8 cellular contexts compared by ENCODE assay signal in genomic region chr7:28958235-28958945, GRCh38. TPM values are rescaled to one million over a fixed set of nuclear protein-coding genes. Genes with fewer than 3 reads are reported as not detected.
DNase-seq lines count a peak whose midpoint lies in the region; ATAC-seq and TF ChIP-seq lines count a peak whose summit lies in the region.

TSS of gene TRIL (minus strand) at chr7:28958330. CDS start at chr7:28958046, 284 bp downstream.

- peaks cover 72% of the 10 kb centered on the region for H3K27me3 Mint-ChIP-seq in endodermal cell (ENCODE audit: insufficient read depth)

- H3K4me3 ChIP-seq in endodermal cell (ENCODE audit: low read length), result peak within 1 kb of the TSS; percentile 75
- H3K4me3 ChIP-seq in lower lobe of right lung, result peak within 1 kb of the TSS; percentile 57
- peak within 1 kb of the TSS; percentile 27 to 73 (median 69) for H3K4me3 ChIP-seq in subcutaneous abdominal adipose tissue (ENCODE audit: low read depth in 1 of 5, low read length in 5 of 5)

- H3K9me3 ChIP-seq in endodermal cell (ENCODE audit: control insufficient read depth, low read length), result no peaks in the 10 kb centered on the region
- H3K9me3 ChIP-seq in lower lobe of right lung, result no peaks in the 10 kb centered on the region
- no peaks in the 10 kb centered on the region for H3K9me3 ChIP-seq in subcutaneous abdominal adipose tissue (ENCODE audit: control insufficient read depth in 5 of 5, low read length in 5 of 5)

- peak; percentile 19 for TF ChIP-seq CTCF in endodermal cell (conservative IDR thresholded peaks at IDR 0.05)
- no peak for TF ChIP-seq CTCF in lower lobe of right lung (IDR thresholded peaks at IDR 0.05)

- H3K27me3 ChIP-seq in endodermal cell (ENCODE audit: control insufficient read depth, insufficient read depth, low read length, poor library complexity, severe bottlenecking) (peaks cover 28% of the 10 kb centered on the region), lower lobe of right lung (ENCODE audit: low read depth) (peaks cover 38% of the 10 kb centered on the region), subcutaneous abdominal adipose tissue (ENCODE audit: control insufficient read depth in 5 of 5, insufficient read depth in 4 of 5, low read length in 5 of 5) (peaks cover 0 to 9% (median 7%) of the 10 kb centered on the region in 5 donors)

- ATAC-seq in lower lobe of right lung (peak; percentile 46 to 52), GM21786 (IDR thresholded peaks at IDR 0.05; ENCODE audit: unreplicated experiment) (no peak), GM18868 (IDR thresholded peaks at IDR 0.05; ENCODE audit: unreplicated experiment) (no peak)

- peaks cover 27% of the 10 kb centered on the region for H3K4me1 Mint-ChIP-seq in endodermal cell

- DNase-seq in EL, result peak; percentile 53
- peak; percentile 20 for DNase-seq in NCI-H774 (lab: John Stamatoyannopoulos, UW)
- DNase-seq in endodermal cell, result peak; percentile 85
- DNase-seq in lower lobe of right lung, result peak; percentile 84
- DNase-seq in NCI-H1436 (lab: John Stamatoyannopoulos, UW), result no peak

- H3K27ac Mint-ChIP-seq in endodermal cell, result no peak within 1 kb of the TSS

- intact Hi-C loops in lower lobe of right lung (cut with DNase I), result no loop called here

- H3K36me3 Mint-ChIP-seq in endodermal cell (ENCODE audit: low read depth), result no peaks in the 10 kb centered on the region

- H3K4me1 ChIP-seq in endodermal cell (ENCODE audit: control insufficient read depth, insufficient read depth, low read length), result no peaks in the 10 kb centered on the region
- H3K4me1 ChIP-seq in lower lobe of right lung, result peaks cover 54% of the 10 kb centered on the region
- peaks cover 0 to 49% (median 42%) of the 10 kb centered on the region in 5 donors for H3K4me1 ChIP-seq in subcutaneous abdominal adipose tissue (ENCODE audit: control insufficient read depth in 5 of 5, insufficient read depth in 5 of 5, low read length in 5 of 5)

- no peaks in the 10 kb centered on the region for H3K9me3 Mint-ChIP-seq in endodermal cell

- H3K9ac ChIP-seq in endodermal cell (ENCODE audit: extremely low read depth, low read length, poor library complexity, severe bottlenecking) (no peak within 1 kb of the TSS), subcutaneous abdominal adipose tissue (ENCODE audit: low read length in 5 of 5) (peak within 1 kb of the TSS in 3 of 5 donors; percentile 27 to 59 (median 59))

- peak within 1 kb of the TSS; percentile 29 for H3K27ac ChIP-seq in endodermal cell (ENCODE audit: low read depth, low read length)
- peak within 1 kb of the TSS; percentile 74 for H3K27ac ChIP-seq in lower lobe of right lung
- peak within 1 kb of the TSS; percentile 41 for H3K27ac ChIP-seq in subcutaneous abdominal adipose tissue (ENCODE audit: low read depth, low read length)

- H3K36me3 ChIP-seq in endodermal cell (ENCODE audit: control insufficient read depth, insufficient read depth, low read length) (no peaks in the 10 kb centered on the region), lower lobe of right lung (no peaks in the 10 kb centered on the region), subcutaneous abdominal adipose tissue (ENCODE audit: control insufficient read depth in 5 of 5, insufficient read depth in 5 of 5, low read length in 5 of 5) (no peaks in the 10 kb centered on the region)

- peak within 1 kb of the TSS; percentile 60 for H3K4me3 Mint-ChIP-seq in endodermal cell

- WGBS in endodermal cell (ENCODE audit: insufficient coverage in 1 of 2, insufficient read length in 1 of 2), 2 experiments, result 5 to 8% methylated on average over 24 to 65 of the region's 65 CpGs

RNA-seq across cellular contexts. Expression of gene TRIL, which starts in this region (rescaled TPM):
- total RNA-seq in endodermal cell (1 to 10 TPM; 1.6 to 3.3 TPM), lower lobe of right lung (6.4 TPM)
- polyA plus RNA-seq in endodermal cell (2013, experiment 1 of 2), result 17.3 TPM
- polyA plus RNA-seq in endodermal cell (2013, experiment 2 of 2), result 19.1 TPM

Comparison
In these comparisons a context has a peak if more than half of its experiments do, and no peak if none do; other contexts are left out.
1. ATAC-seq: peak in lower lobe of right lung (2 of 2); none in GM21786 (single experiment) and GM18868 (single experiment).
2. Peak in every context shown above with its lines, with median percentiles within 50 percentile points of each other: H3K27ac ChIP-seq and H3K4me3 ChIP-seq.